In genomic region chr3:127136706-127137105, GRCh38 we compare ENCODE assay signal across 36 cellular contexts. TPM values are rescaled to one million over a fixed set of nuclear protein-coding genes. Genes with fewer than 3 reads are reported as not detected.
"Had no signal": no experiment of that assay in that cellular context is flagged by ENCODE, and none has a peak within 500 bp of the region (broad histone marks: within the 10 kb centered on the region; RNA-seq: fewer than 3 reads in every experiment).

No MANE protein-coding gene starts in this region.

- H3K4me3 Mint-ChIP-seq: activated CD4-positive, alpha-beta memory T cell treated with anti-CD3 and anti-CD28 coated beads, Interleukin-2, amount 10 ng/mL, durations not matched to agents 7 days and 5 days; activated naive CD8-positive, alpha-beta T cell treated with anti-CD3 and anti-CD28 coated beads for 36 hours; activated T-cell treated with anti-CD3 and anti-CD28 coated beads, Interleukin-2, amount 50 U/mL, for 72 hours had no signal

- H3K36me3 Mint-ChIP-seq: activated naive CD8-positive, alpha-beta T cell treated with anti-CD3 and anti-CD28 coated beads for 36 hours had no signal

- H3K9me3 ChIP-seq: ascending aorta, breast epithelium, MG63, Peyer's patch had no signal

- H3K27ac ChIP-seq: ascending aorta, Peyer's patch, WERI-Rb-1 had no signal

- H3K36me3 ChIP-seq: ascending aorta, breast epithelium, MG63, Peyer's patch, WERI-Rb-1 had no signal

- ATAC-seq: activated T-cell treated with anti-CD3 and anti-CD28 coated beads, Interleukin-2, amount 50 U/mL, for 72 hours; activated T-helper 17 cell treated with anti-CD3 and anti-CD28 coated beads, Interleukin-2, amount 50 U/mL, for 72 hours; PC-3 had no signal

- H3K4me3 ChIP-seq: ascending aorta, MG63, Peyer's patch had no signal

- DNase-seq: activated CD4-positive, alpha-beta memory T cell treated with anti-CD3 and anti-CD28 coated beads, Interleukin-2, amount 10 ng/mL, durations not matched to agents 7 days and 5 days; activated CD4-positive, alpha-beta T cell treated with anti-CD3 and anti-CD28 coated beads for 1 hour; activated CD4-positive, alpha-beta T cell treated with anti-CD3 and anti-CD28 coated beads for 48 hours; activated CD4-positive, CD25-positive, alpha-beta regulatory T cell; activated effector memory CD4-positive, alpha-beta T cell treated with anti-CD3 and anti-CD28 coated beads, Interleukin-2, amount 50 U/mL, for 16 hours; activated naive CD4-positive, alpha-beta T cell; activated naive CD4-positive, alpha-beta T cell treated with anti-CD3 and anti-CD28 coated beads, Interleukin-2, amount 50 U/mL, for 16 hours; activated naive CD8-positive, alpha-beta T cell treated with anti-CD3 and anti-CD28 coated beads for 36 hours; activated T-cell treated with anti-CD3 and anti-CD28 coated beads, Interleukin-2, amount 50 U/mL, for 1 hour; activated T-cell treated with anti-CD3 and anti-CD28 coated beads, Interleukin-2, amount 50 U/mL, for 72 hours; amniotic stem cell; Kasumi-1; KG1; MG63; NCI-H1048; NCI-H1105 treated with DMSO at 0.1 percent for 48 hours; NCI-H1436; NCI-H1694 treated with DMSO at 0.1 percent for 48 hours; NCI-H345; NCI-H524 treated with DMSO at 0.1 percent for 48 hours; NCI-H748 treated with DMSO at 0.1 percent for 48 hours; NK-92 treated with Interleukin-12 subunit alpha and Interleukin-12 subunit beta, amount 100 ng/mL, for 24 hours; PC-3; RPMI8226; SW 1271; T-helper 1 cell; T1000; WERI-Rb-1 had no signal

- H3K27ac Mint-ChIP-seq: activated CD4-positive, alpha-beta memory T cell treated with anti-CD3 and anti-CD28 coated beads, Interleukin-2, amount 10 ng/mL, durations not matched to agents 7 days and 5 days; activated naive CD8-positive, alpha-beta T cell treated with anti-CD3 and anti-CD28 coated beads for 36 hours; activated T-cell treated with anti-CD3 and anti-CD28 coated beads, Interleukin-2, amount 50 U/mL, for 72 hours; activated T-helper 17 cell treated with anti-CD3 and anti-CD28 coated beads, Interleukin-2, amount 50 U/mL, for 72 hours had no signal

- H3K9me3 Mint-ChIP-seq: activated CD4-positive, alpha-beta memory T cell treated with anti-CD3 and anti-CD28 coated beads, Interleukin-2, amount 10 ng/mL, durations not matched to agents 7 days and 5 days; activated naive CD8-positive, alpha-beta T cell treated with anti-CD3 and anti-CD28 coated beads for 36 hours; activated T-cell treated with anti-CD3 and anti-CD28 coated beads, Interleukin-2, amount 50 U/mL, for 72 hours; activated T-helper 17 cell treated with anti-CD3 and anti-CD28 coated beads, Interleukin-2, amount 50 U/mL, for 72 hours had no signal

- H3K27me3 ChIP-seq: ascending aorta, Peyer's patch had no signal

- H3K4me1 Mint-ChIP-seq: activated CD4-positive, alpha-beta memory T cell treated with anti-CD3 and anti-CD28 coated beads, Interleukin-2, amount 10 ng/mL, durations not matched to agents 7 days and 5 days had no signal

RNA-seq across cellular contexts. Expression of gene PRR23E, which starts 56.2 kb away (rescaled TPM):
- total RNA-seq: activated CD4-positive, alpha-beta memory T cell treated with anti-CD3 and anti-CD28 coated beads, Interleukin-2, amount 10 ng/mL, durations not matched to agents 7 days and 5 days; activated CD8-positive, alpha-beta memory T cell treated with anti-CD3 and anti-CD28 coated beads for 36 hours; activated naive CD8-positive, alpha-beta T cell treated with anti-CD3 and anti-CD28 coated beads for 36 hours; activated T-cell treated with anti-CD3 and anti-CD28 coated beads, Interleukin-2, amount 50 U/mL, for 72 hours; activated T-helper 17 cell treated with anti-CD3 and anti-CD28 coated beads, Interleukin-2, amount 50 U/mL, for 72 hours; ascending aorta; breast epithelium; NCI-H460; PC-3; Peyer's patch; Right ventricle myocardium superior; T-helper 2 cell treated with Interferon-gamma antibody and Interleukin-4, amounts not matched to agents 100 ng/mL and 5 ng/mL, for 36 hours had no signal
